Comparison of ENCODE assay signal across 31 cellular contexts in genomic region chrX:12615061-12615460, GRCh38.
"Had no signal": no experiment of that assay in that cellular context is flagged by ENCODE, and none has a peak within 500 bp of the region (broad histone marks: within the 10 kb centered on the region; RNA-seq: fewer than 3 reads in every experiment).

No MANE protein-coding gene starts in this region.

- H3K36me3 Mint-ChIP-seq: activated CD4-positive, alpha-beta memory T cell treated with anti-CD3 and anti-CD28 coated beads for 36 hours; activated CD8-positive, alpha-beta memory T cell treated with anti-CD3 and anti-CD28 coated beads, Interleukin-2, amount 10 ng/mL, durations not matched to agents 7 days and 5 days; activated naive CD4-positive, alpha-beta T cell treated with anti-CD3 and anti-CD28 coated beads, Interleukin-2, amount 50 U/mL, for 72 hours; activated naive CD8-positive, alpha-beta T cell treated with anti-CD3 and anti-CD28 coated beads, Interleukin-2, amount 10 ng/mL, durations not matched to agents 7 days and 5 days had no signal

- H3K4me1 Mint-ChIP-seq: activated CD4-positive, alpha-beta T cell treated with anti-CD3 and anti-CD28 coated beads for 36 hours; activated CD4-positive, alpha-beta T cell treated with anti-CD3 and anti-CD28 coated beads, Interleukin-2, amount 10 ng/mL, durations not matched to agents 24 days and 14 days; activated CD8-positive, alpha-beta memory T cell treated with anti-CD3 and anti-CD28 coated beads, Interleukin-2, amount 10 ng/mL, durations not matched to agents 7 days and 5 days; activated naive CD8-positive, alpha-beta T cell treated with anti-CD3 and anti-CD28 coated beads, Interleukin-2, amount 10 ng/mL, durations not matched to agents 7 days and 5 days; central memory CD8-positive, alpha-beta T cell; endodermal cell had no signal

- H3K27me3 Mint-ChIP-seq: activated CD4-positive, alpha-beta memory T cell treated with anti-CD3 and anti-CD28 coated beads for 36 hours; activated CD4-positive, alpha-beta T cell treated with anti-CD3 and anti-CD28 coated beads for 36 hours; activated CD4-positive, alpha-beta T cell treated with anti-CD3 and anti-CD28 coated beads, Interleukin-2, amount 10 ng/mL, durations not matched to agents 24 days and 14 days; activated CD8-positive, alpha-beta memory T cell treated with anti-CD3 and anti-CD28 coated beads, Interleukin-2, amount 10 ng/mL, durations not matched to agents 7 days and 5 days; activated naive CD8-positive, alpha-beta T cell treated with anti-CD3 and anti-CD28 coated beads, Interleukin-2, amount 10 ng/mL, durations not matched to agents 7 days and 5 days; central memory CD8-positive, alpha-beta T cell; dendritic cell treated with granulocyte-macrophage colony-stimulating factor and Interleukin-4, amounts not matched to agents 40 ng/mL and 50 ng/mL, for 4 days had no signal

- H3K27ac Mint-ChIP-seq: activated CD4-positive, alpha-beta memory T cell treated with anti-CD3 and anti-CD28 coated beads for 36 hours; activated CD4-positive, alpha-beta T cell treated with anti-CD3 and anti-CD28 coated beads for 36 hours; activated CD4-positive, alpha-beta T cell treated with anti-CD3 and anti-CD28 coated beads, Interleukin-2, amount 10 ng/mL, durations not matched to agents 24 days and 14 days; activated CD8-positive, alpha-beta memory T cell treated with anti-CD3 and anti-CD28 coated beads, Interleukin-2, amount 10 ng/mL, durations not matched to agents 7 days and 5 days; activated CD8-positive, alpha-beta T cell treated with anti-CD3 and anti-CD28 coated beads, Interleukin-2, amount 10 ng/mL, durations not matched to agents 7 days and 5 days; activated naive CD4-positive, alpha-beta T cell treated with anti-CD3 and anti-CD28 coated beads for 36 hours; activated naive CD4-positive, alpha-beta T cell treated with anti-CD3 and anti-CD28 coated beads, Interleukin-2, amount 50 U/mL, for 72 hours; activated naive CD8-positive, alpha-beta T cell treated with anti-CD3 and anti-CD28 coated beads, Interleukin-2, amount 10 ng/mL, durations not matched to agents 7 days and 5 days; activated T-helper 1 cell treated with anti-CD3 and anti-CD28 coated beads, Interleukin-12 subunit alpha, Interleukin-12 subunit beta, Interleukin-2, Interleukin-4 antibody, amounts not matched to agents 30 ng/mL and 10 ng/mL and 1 ng/mL, durations not matched to agents 14 hours and 24 hours and 36 hours; activated T-helper 2 cell treated with anti-CD3 and anti-CD28 coated beads, Interferon-gamma antibody, Interleukin-2, Interleukin-4, amounts not matched to agents 10 μg/mL and 5 μg/mL and 100 μg/mL, durations not matched to agents 14 hours and 24 hours and 36 hours; dendritic cell treated with granulocyte-macrophage colony-stimulating factor and Interleukin-4, amounts not matched to agents 40 ng/mL and 50 ng/mL, for 4 days; endodermal cell had no signal

- H3K27ac ChIP-seq: ascending aorta, brain microvascular endothelial cell, cardiac muscle cell, coronary artery, dorsolateral prefrontal cortex, esophagus muscularis mucosa, foreskin keratinocyte, gastroesophageal sphincter had no signal

- DNase-seq: activated CD4-positive, alpha-beta memory T cell treated with anti-CD3 and anti-CD28 coated beads for 36 hours; activated CD4-positive, alpha-beta T cell treated with anti-CD3 and anti-CD28 coated beads for 36 hours; activated CD4-positive, alpha-beta T cell treated with anti-CD3 and anti-CD28 coated beads, Interleukin-2, amount 10 ng/mL, durations not matched to agents 24 days and 14 days; activated CD4-positive, CD25-positive, alpha-beta regulatory T cell; activated CD4-positive, CD25-positive, alpha-beta regulatory T cell treated with anti-CD3 and anti-CD28 coated beads, Interleukin-2, amount 50 U/mL, for 72 hours; activated CD8-positive, alpha-beta memory T cell treated with anti-CD3 and anti-CD28 coated beads, Interleukin-2, amount 10 ng/mL, durations not matched to agents 7 days and 5 days; activated CD8-positive, alpha-beta memory T cell treated with anti-CD3 and anti-CD28 coated beads, Interleukin-2, amount 50 U/mL, for 4 hours; activated CD8-positive, alpha-beta T cell treated with anti-CD3 and anti-CD28 coated beads, Interleukin-2, amount 10 ng/mL, durations not matched to agents 7 days and 5 days; activated effector memory CD4-positive, alpha-beta T cell treated with anti-CD3 and anti-CD28 coated beads, Interleukin-2, amount 50 U/mL, for 16 hours; activated naive CD4-positive, alpha-beta T cell treated with anti-CD3 and anti-CD28 coated beads for 36 hours; activated naive CD8-positive, alpha-beta T cell treated with anti-CD3 and anti-CD28 coated beads, Interleukin-2, amount 10 ng/mL, durations not matched to agents 7 days and 5 days; activated T-cell treated with anti-CD3 and anti-CD28 coated beads, Interleukin-2, amount 50 U/mL, for 1 hour; activated T-cell treated with anti-CD3 and anti-CD28 coated beads, Interleukin-2, amount 50 U/mL, for 48 hours; brain microvascular endothelial cell; dorsolateral prefrontal cortex; effector memory CD4-positive, alpha-beta T cell; endodermal cell; erythroblast; head of caudate nucleus; T-helper 2 cell had no signal

- H3K27me3 ChIP-seq: ascending aorta, brain microvascular endothelial cell, cardiac muscle cell, esophagus muscularis mucosa, foreskin keratinocyte, gastroesophageal sphincter had no signal

- H3K9me3 ChIP-seq: ascending aorta, esophagus muscularis mucosa, gastroesophageal sphincter had no signal

- H3K36me3 ChIP-seq: ascending aorta, brain microvascular endothelial cell, cardiac muscle cell, esophagus muscularis mucosa, gastroesophageal sphincter had no signal

- H3K4me1 ChIP-seq: ascending aorta, esophagus muscularis mucosa, gastroesophageal sphincter had no signal

- H3K9me3 Mint-ChIP-seq: activated CD4-positive, alpha-beta memory T cell treated with anti-CD3 and anti-CD28 coated beads for 36 hours; activated CD4-positive, alpha-beta T cell treated with anti-CD3 and anti-CD28 coated beads, Interleukin-2, amount 10 ng/mL, durations not matched to agents 24 days and 14 days; activated naive CD4-positive, alpha-beta T cell treated with anti-CD3 and anti-CD28 coated beads for 36 hours; activated naive CD4-positive, alpha-beta T cell treated with anti-CD3 and anti-CD28 coated beads, Interleukin-2, amount 50 U/mL, for 72 hours; activated naive CD8-positive, alpha-beta T cell treated with anti-CD3 and anti-CD28 coated beads, Interleukin-2, amount 10 ng/mL, durations not matched to agents 7 days and 5 days; activated T-helper 1 cell treated with anti-CD3 and anti-CD28 coated beads, Interleukin-12 subunit alpha, Interleukin-12 subunit beta, Interleukin-2, Interleukin-4 antibody, amounts not matched to agents 30 ng/mL and 10 ng/mL and 1 ng/mL, durations not matched to agents 14 hours and 24 hours and 36 hours; activated T-helper 2 cell treated with anti-CD3 and anti-CD28 coated beads, Interferon-gamma antibody, Interleukin-2, Interleukin-4, amounts not matched to agents 10 μg/mL and 5 μg/mL and 100 μg/mL, durations not matched to agents 14 hours and 24 hours and 36 hours; central memory CD8-positive, alpha-beta T cell; dendritic cell treated with granulocyte-macrophage colony-stimulating factor and Interleukin-4, amounts not matched to agents 40 ng/mL and 50 ng/mL, for 4 days had no signal

- H3K4me3 Mint-ChIP-seq: activated CD4-positive, alpha-beta memory T cell treated with anti-CD3 and anti-CD28 coated beads for 36 hours; activated CD4-positive, alpha-beta T cell treated with anti-CD3 and anti-CD28 coated beads for 36 hours; activated CD4-positive, alpha-beta T cell treated with anti-CD3 and anti-CD28 coated beads, Interleukin-2, amount 10 ng/mL, durations not matched to agents 24 days and 14 days; activated CD8-positive, alpha-beta memory T cell treated with anti-CD3 and anti-CD28 coated beads, Interleukin-2, amount 10 ng/mL, durations not matched to agents 7 days and 5 days; activated CD8-positive, alpha-beta T cell treated with anti-CD3 and anti-CD28 coated beads, Interleukin-2, amount 10 ng/mL, durations not matched to agents 7 days and 5 days; activated naive CD4-positive, alpha-beta T cell treated with anti-CD3 and anti-CD28 coated beads for 36 hours; activated naive CD8-positive, alpha-beta T cell treated with anti-CD3 and anti-CD28 coated beads, Interleukin-2, amount 10 ng/mL, durations not matched to agents 7 days and 5 days; activated T-helper 1 cell treated with anti-CD3 and anti-CD28 coated beads, Interleukin-12 subunit alpha, Interleukin-12 subunit beta, Interleukin-2, Interleukin-4 antibody, amounts not matched to agents 30 ng/mL and 10 ng/mL and 1 ng/mL, durations not matched to agents 14 hours and 24 hours and 36 hours; central memory CD8-positive, alpha-beta T cell; dendritic cell treated with granulocyte-macrophage colony-stimulating factor and Interleukin-4, amounts not matched to agents 40 ng/mL and 50 ng/mL, for 4 days; endodermal cell had no signal

- H3K4me3 ChIP-seq: ascending aorta, cardiac muscle cell, coronary artery, dorsolateral prefrontal cortex, esophagus muscularis mucosa, gastroesophageal sphincter had no signal

- ATAC-seq: activated CD4-positive, alpha-beta T cell treated with anti-CD3 and anti-CD28 coated beads for 36 hours; activated CD8-positive, alpha-beta memory T cell treated with anti-CD3 and anti-CD28 coated beads, Interleukin-2, amount 10 ng/mL, durations not matched to agents 7 days and 5 days; activated CD8-positive, alpha-beta T cell treated with anti-CD3 and anti-CD28 coated beads, Interleukin-2, amount 10 ng/mL, durations not matched to agents 7 days and 5 days; activated naive CD4-positive, alpha-beta T cell treated with anti-CD3 and anti-CD28 coated beads, Interleukin-2, amount 50 U/mL, for 72 hours; foreskin keratinocyte; gastroesophageal sphincter had no signal
